Comparison of ENCODE assay signal across 23 cellular contexts in the genomic region with DNA sequence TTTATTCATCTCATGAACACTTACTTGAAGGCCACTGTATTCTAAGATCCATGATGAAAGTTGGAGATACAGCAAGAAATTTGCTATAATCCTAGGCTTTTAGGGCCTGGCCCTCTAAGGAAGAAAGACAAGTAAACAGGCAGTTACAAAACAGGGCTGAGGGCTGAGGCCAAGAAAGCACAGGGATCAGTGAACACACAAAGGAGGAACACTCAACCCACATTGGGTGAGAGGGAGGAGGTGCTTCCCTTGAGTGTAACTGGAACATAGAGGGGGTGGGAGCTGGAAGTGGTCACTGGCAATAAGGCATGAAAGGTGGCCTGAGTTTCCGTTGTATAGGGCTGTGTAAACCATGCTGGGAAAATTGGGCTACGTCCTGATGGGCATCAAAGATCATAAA.
"Had no signal": no experiment of that assay in that cellular context is flagged by ENCODE, and none has a peak within 500 bp of the region (broad histone marks: within the 10 kb centered on the region; RNA-seq: fewer than 3 reads in every experiment).

No MANE protein-coding gene starts in this region.

- H3K36me3 ChIP-seq: esophagus muscularis mucosa, sigmoid colon, tibial nerve, upper lobe of right lung, vagina had no signal

- ATAC-seq: left lobe of liver; mucosa of descending colon; natural killer cell treated with Interleukin-12 subunit alpha and Interleukin-12 subunit beta and Interleukin-15 and Interleukin-18, amount 100 ng/mL, for 72 hours; right cardiac atrium; stimulated activated effector memory CD8-positive, alpha-beta T cell treated with anti-CD3 and anti-CD28 coated beads, Interleukin-12 subunit alpha, Interleukin-12 subunit beta, amount 100 ng/mL, for 72 hours; stimulated activated naive CD8-positive, alpha-beta T cell treated with anti-CD3 and anti-CD28 coated beads, Interleukin-15, Interleukin-2, amounts not matched to agents 100 U/mL and 50 U/mL, for 24 hours; upper lobe of right lung had no signal

- H3K4me1 ChIP-seq: esophagus muscularis mucosa, parathyroid adenoma, sigmoid colon, testis, tibial nerve, upper lobe of right lung, vagina had no signal

- H3K9me3 ChIP-seq: esophagus muscularis mucosa, mucosa of descending colon, sigmoid colon, testis, tibial nerve, upper lobe of right lung, vagina had no signal

- H3K27me3 ChIP-seq: esophagus muscularis mucosa, sigmoid colon, testis, tibial nerve, upper lobe of right lung, vagina had no signal

- DNase-seq: dermis blood vessel endothelial cell; effector memory CD4-positive, alpha-beta T cell; foreskin melanocyte; kidney; mesenchymal stem cell; mucosa of descending colon; naive B cell; right cardiac atrium; sigmoid colon; stimulated activated CD4-positive, alpha-beta T cell treated with anti-CD3 and anti-CD28 coated beads, Interleukin-2, amount 100 ng/mL, for 24 hours; stimulated activated CD4-positive, alpha-beta T cell treated with anti-CD3 and anti-CD28 coated beads, Interleukin-4, amount 100 ng/mL, for 24 hours; stimulated activated naive CD8-positive, alpha-beta T cell treated with anti-CD3 and anti-CD28 coated beads, Interleukin-15, Interleukin-2, amounts not matched to agents 100 U/mL and 50 U/mL, for 24 hours; testis; upper lobe of right lung had no signal

- H3K4me3 ChIP-seq: coronary artery, esophagus muscularis mucosa, lung, mucosa of descending colon, sigmoid colon, testis, tibial nerve, upper lobe of right lung, vagina had no signal

- H3K27ac ChIP-seq: coronary artery, esophagus muscularis mucosa, parathyroid adenoma, sigmoid colon, testis, tibial nerve, upper lobe of right lung, vagina had no signal
